8 cellular contexts compared by ENCODE assay signal in genomic region chr3:49020335-49021212, GRCh38. TPM values are rescaled to one million over a fixed set of nuclear protein-coding genes. Genes with fewer than 3 reads are reported as not detected.
DNase-seq lines count a peak whose midpoint lies in the region; ATAC-seq and TF ChIP-seq lines count a peak whose summit lies in the region.

No MANE protein-coding gene starts in this region.

- peak overlapping the region; percentile 92 for H2AFZ ChIP-seq in neuronal stem cell (ENCODE audit: low read length)

- H2BK120ac ChIP-seq in neuronal stem cell (ENCODE audit: low read depth, low read length) = peak overlapping the region; percentile 56

- H3K4me3 Mint-ChIP-seq in activated CD8-positive, alpha-beta T cell treated with anti-CD3 and anti-CD28 coated beads for 36 hours = peak overlapping the region; percentile 87

- no peak overlapping the region for H4K8ac ChIP-seq in neuronal stem cell (ENCODE audit: low read depth, low read length)

- intact Hi-C loops in activated CD8-positive, alpha-beta T cell treated with anti-CD3 and anti-CD28 coated beads for 36 hours (cut with micrococcal nuclease) = loop anchor here (5.0 kb wide), 1 partner anchor 33 kb away; no protein-coding TSS in a partner anchor

- peak overlapping the region; percentile 95 for H3K9ac ChIP-seq in neuronal stem cell (ENCODE audit: low read depth, low read length, poor library complexity)

- peak overlapping the region; percentile 18 for H3K27ac ChIP-seq in neuronal stem cell (replicated peaks; ENCODE audit: low read length)

- H2BK5ac ChIP-seq in neuronal stem cell (ENCODE audit: low read length) = peak overlapping the region; percentile 2

- peaks cover 17% of the 10 kb centered on the region for H3K79me1 ChIP-seq in neuronal stem cell (ENCODE audit: low read depth, low read length)

- no peaks in the 10 kb centered on the region for H3K9me3 Mint-ChIP-seq in activated CD8-positive, alpha-beta T cell treated with anti-CD3 and anti-CD28 coated beads for 36 hours

- peak overlapping the region; percentile 96 for H2BK12ac ChIP-seq in neuronal stem cell (ENCODE audit: low read length)

- H3K4me1 ChIP-seq in neuronal stem cell (ENCODE audit: control insufficient read depth in 2 of 2, insufficient read depth in 1 of 2, low read depth in 1 of 2, low read length in 2 of 2) = peaks cover 22 to 23% of the 10 kb centered on the region in 2 donors

- H3K23ac ChIP-seq in neuronal stem cell (ENCODE audit: low read depth, low read length, poor library complexity) = peak overlapping the region; percentile 99

- DNase-seq in AG10803 (ENCODE audit: low read depth) = no peak
- DNase-seq in HT-29 (ENCODE audit: low spot score) = peak; percentile 31
- peak; percentile 60 for DNase-seq in activated CD8-positive, alpha-beta T cell treated with anti-CD3 and anti-CD28 coated beads for 36 hours
- DNase-seq in foreskin fibroblast = peak in 1 of 2 donors; percentile 60
- DNase-seq in neuronal stem cell (ENCODE audit: low spot score) = no peak
- no peak for DNase-seq in NCI-H1105 treated with DMSO at 0.1 percent for 48 hours (lab: John Stamatoyannopoulos, UW)

- peak overlapping the region; percentile 61 for H3K14ac ChIP-seq in neuronal stem cell (ENCODE audit: low read length)

- POLR2A ChIA-PET in activated CD8-positive, alpha-beta T cell treated with anti-CD3 and anti-CD28 coated beads for 36 hours (lab: Charles Lee) = interaction anchor here (0.6 to 12.0 kb wide), 16 partner anchors 6 to 449 kb away, joined by 3 to 200 read pairs (median 4); partner anchors contain the start of genes ARIH2, DAG1, IMPDH2 and P4HTM

- peaks cover 36 to 48% of the 10 kb centered on the region in 2 donors for H3K36me3 ChIP-seq in neuronal stem cell (replicated peaks in 1 of 2; ENCODE audit: control insufficient read depth in 2 of 2, insufficient read depth in 2 of 2, low read length in 2 of 2)

- H3K4me3 ChIP-seq in AG10803 (ENCODE audit: low read length) = peak overlapping the region; percentile 95
- peak overlapping the region; percentile 85 to 87 for H3K4me3 ChIP-seq in foreskin fibroblast (ENCODE audit: low read depth in 1 of 2, low read length in 2 of 2)
- H3K4me3 ChIP-seq in neuronal stem cell (ENCODE audit: low read length in 2 of 2) = peak overlapping the region; percentile 92 to 97

- peak overlapping the region; percentile 39 for H4K91ac ChIP-seq in neuronal stem cell (ENCODE audit: low read depth, low read length, poor library complexity)

- H2BK15ac ChIP-seq in neuronal stem cell (ENCODE audit: low read length) = peak overlapping the region; percentile 55

- peak overlapping the region; percentile 89 for H3K4me2 ChIP-seq in neuronal stem cell (ENCODE audit: insufficient read depth, low read length, poor library complexity, severe bottlenecking)

- H3K36me3 Mint-ChIP-seq in activated CD8-positive, alpha-beta T cell treated with anti-CD3 and anti-CD28 coated beads for 36 hours (ENCODE audit: low read depth) = peaks cover 43% of the 10 kb centered on the region

- no CpG with 5 or more reads among the region's 51 CpGs for WGBS in neuronal stem cell (ENCODE audit: extremely low coverage in 2 of 2, insufficient read length in 2 of 2, insufficient replicate concordance in 1 of 2), 2 donors

- H3K18ac ChIP-seq in neuronal stem cell (ENCODE audit: low read length) = peak overlapping the region; percentile 53

- no peaks in the 10 kb centered on the region for H3K9me3 ChIP-seq in neuronal stem cell (replicated peaks in 1 of 2; ENCODE audit: control insufficient read depth in 2 of 2, insufficient read depth in 1 of 2, low read depth in 1 of 2, low read length in 2 of 2)

- CTCF ChIA-PET in activated CD8-positive, alpha-beta T cell treated with anti-CD3 and anti-CD28 coated beads for 36 hours (lab: Charles Lee) = interaction anchor here (0.6 to 5.9 kb wide), 9 partner anchors 8 to 250 kb away, joined by 3 to 64 read pairs (median 13); partner anchors contain the start of genes P4HTM, QRICH1 and WDR6

- no peak overlapping the region for H3K4ac ChIP-seq in neuronal stem cell (ENCODE audit: low read length)

- H3K27me3 Mint-ChIP-seq in activated CD8-positive, alpha-beta T cell treated with anti-CD3 and anti-CD28 coated beads for 36 hours = no peaks in the 10 kb centered on the region

- H3K27me3 ChIP-seq in neuronal stem cell (ENCODE audit: control insufficient read depth in 3 of 3, insufficient read depth in 3 of 3, low read depth in 1 of 3, low read length in 3 of 3) = no peaks in the 10 kb centered on the region

- H2AK5ac ChIP-seq in neuronal stem cell (ENCODE audit: low read depth, low read length) = peak overlapping the region; percentile 2

- ATAC-seq in GM18502 (IDR thresholded peaks at IDR 0.05; ENCODE audit: poor library complexity, unreplicated experiment) = peak; percentile 4
- no peak for ATAC-seq in activated CD8-positive, alpha-beta T cell treated with anti-CD3 and anti-CD28 coated beads for 36 hours
- no peak for ATAC-seq in HG03457 (IDR thresholded peaks at IDR 0.05; ENCODE audit: unreplicated experiment)

- peak overlapping the region; percentile 94 for H3K27ac Mint-ChIP-seq in activated CD8-positive, alpha-beta T cell treated with anti-CD3 and anti-CD28 coated beads for 36 hours

- H3K4me1 Mint-ChIP-seq in activated CD8-positive, alpha-beta T cell treated with anti-CD3 and anti-CD28 coated beads for 36 hours (ENCODE audit: low read depth) = peaks cover 39% of the 10 kb centered on the region

- TF ChIP-seq CTCF in AG10803 (conservative IDR thresholded peaks at IDR 0.05; ENCODE audit: low read length) = no peak
- no peak for TF ChIP-seq CTCF in activated CD8-positive, alpha-beta T cell treated with anti-CD3 and anti-CD28 coated beads for 36 hours (IDR thresholded peaks at IDR 0.05)
- no peak for TF ChIP-seq CTCF in foreskin fibroblast (IDR thresholded peaks at IDR 0.05; ENCODE audit: low read depth, low read length)

RNA-seq across cellular contexts. Expression of gene NDUFAF3, which starts 1.3 kb away (rescaled TPM):
- 254 and 271 TPM in 2 replicates for total RNA-seq in HT-29 (2014; rRNA removed; shearing (Covaris generic))
- 10 to 100 TPM; 90.7 to 95.5 TPM for total RNA-seq in activated CD8-positive, alpha-beta T cell treated with anti-CD3 and anti-CD28 coated beads for 36 hours
- polyA plus RNA-seq in neuronal stem cell (2013, experiment 1 of 2) = 57.2 TPM
- 56.0 TPM for polyA plus RNA-seq in neuronal stem cell (2013, experiment 2 of 2)

RNA-seq across cellular contexts. Expression of gene DALRD3, which starts 2.2 kb away (rescaled TPM):
- total RNA-seq in HT-29 (2014; rRNA removed; shearing (Covaris generic)) = 42.2 and 45.4 TPM in 2 replicates
- total RNA-seq in activated CD8-positive, alpha-beta T cell treated with anti-CD3 and anti-CD28 coated beads for 36 hours = 10 to 100 TPM; 20.2 to 22.8 TPM
- 39.9 TPM for polyA plus RNA-seq in neuronal stem cell (2013, experiment 1 of 2)
- 41.4 TPM for polyA plus RNA-seq in neuronal stem cell (2013, experiment 2 of 2)

RNA-seq across cellular contexts. Expression of gene IMPDH2, which starts 8.6 kb away (rescaled TPM):
- 265 and 282 TPM in 2 replicates for total RNA-seq in HT-29 (2014; rRNA removed; shearing (Covaris generic))
- 100 to 1,000 TPM; 535 to 557 TPM for total RNA-seq in activated CD8-positive, alpha-beta T cell treated with anti-CD3 and anti-CD28 coated beads for 36 hours
- 290 TPM for polyA plus RNA-seq in neuronal stem cell (2013, experiment 1 of 2)
- polyA plus RNA-seq in neuronal stem cell (2013, experiment 2 of 2) = 282 TPM

RNA-seq across cellular contexts. Expression of gene WDR6, which starts 13.4 kb away (rescaled TPM):
- 82.3 and 87.1 TPM in 2 replicates for total RNA-seq in HT-29 (2014; rRNA removed; shearing (Covaris generic))
- total RNA-seq in activated CD8-positive, alpha-beta T cell treated with anti-CD3 and anti-CD28 coated beads for 36 hours = 100 to 1,000 TPM; 111 to 125 TPM
- polyA plus RNA-seq in neuronal stem cell (2013, experiment 1 of 2) = 80.4 TPM
- 80.3 TPM for polyA plus RNA-seq in neuronal stem cell (2013, experiment 2 of 2)

RNA-seq across cellular contexts. Expression of gene P4HTM, which starts 30.5 kb away (rescaled TPM):
- total RNA-seq in HT-29 (2014; rRNA removed; shearing (Covaris generic)) = 61.2 and 67.7 TPM in 2 replicates
- 10 to 100 TPM; 24.8 to 25.0 TPM for total RNA-seq in activated CD8-positive, alpha-beta T cell treated with anti-CD3 and anti-CD28 coated beads for 36 hours
- polyA plus RNA-seq in neuronal stem cell (2013, experiment 1 of 2) = 29.0 TPM
- polyA plus RNA-seq in neuronal stem cell (2013, experiment 2 of 2) = 25.5 TPM

Comparison
In these comparisons a context has a peak if more than half of its experiments do, and no peak if none do; other contexts are left out.
1. DNase-seq: peak in HT-29 (single experiment) and activated CD8-positive, alpha-beta T cell treated with anti-CD3 and anti-CD28 coated beads for 36 hours (single experiment); none in AG10803 (single experiment), neuronal stem cell (single experiment) and NCI-H1105 treated with DMSO at 0.1 percent for 48 hours (single experiment).
2. Peak in every context shown above with its lines, with median percentiles within 50 percentile points of each other: H3K4me3 ChIP-seq.